ENCODE assay signal across 2 cellular contexts in genomic region chr20:41176711-41177552, GRCh38.
TF ChIP-seq lines count a peak whose summit lies in the region.

No MANE protein-coding gene starts in this region.

TF ChIP-seq in A549, 52 proteins besides CTCF, POLR2A, EP300 and RAD21:
- TF ChIP-seq ZC3H11A (IDR thresholded peaks at IDR 0.05): no peak
- TF ChIP-seq POLR2AphosphoS2 (conservative IDR thresholded peaks at IDR 0.05; ENCODE audit: low read length): no peak

TF ChIP-seq in IMR-90, 13 proteins besides CTCF, POLR2A, EP300 and RAD21:
- TF ChIP-seq CEBPB (IDR thresholded peaks at IDR 0.05; ENCODE audit: low read depth, low read length) (no peak), ELK1 (IDR thresholded peaks at IDR 0.05; ENCODE audit: borderline replicate concordance, low read depth, low read length) (no peak), USF2 (IDR thresholded peaks at IDR 0.05; ENCODE audit: low read depth, low read length) (no peak), MAFK (IDR thresholded peaks at IDR 0.05; ENCODE audit: low read depth, low read length) (no peak), CHD1 (IDR thresholded peaks at IDR 0.05; ENCODE audit: low read depth, low read length) (no peak), FOS (IDR thresholded peaks at IDR 0.05; ENCODE audit: low read depth, low read length) (no peak), RCOR1 (IDR thresholded peaks at IDR 0.05; ENCODE audit: insufficient replicate concordance, low read length) (no peak), RFX5 (IDR thresholded peaks at IDR 0.05; ENCODE audit: low read depth, low read length) (no peak), NFE2L2 (IDR thresholded peaks at IDR 0.05; ENCODE audit: low read depth, low read length) (no peak), MAZ (IDR thresholded peaks at IDR 0.05; ENCODE audit: borderline replicate concordance, low read depth, low read length) (no peak), BHLHE40 (IDR thresholded peaks at IDR 0.05; ENCODE audit: low read depth, low read length) (no peak), MXI1 (IDR thresholded peaks at IDR 0.05; ENCODE audit: borderline replicate concordance, low read depth, low read length) (no peak), SMC3 (IDR thresholded peaks at IDR 0.05; ENCODE audit: low read depth, low read length) (no peak)
